ENCODE assay signal across 2 cellular contexts in genomic region chr3:151183253-151183652, GRCh38.
TF ChIP-seq lines count a peak whose summit lies in the region.

No MANE protein-coding gene starts in this region.

TF ChIP-seq in A549, 52 proteins besides CTCF, POLR2A, EP300 and RAD21 (continued from another document):
- TF ChIP-seq HOXB13 (CRISPR knock-in tag; IDR thresholded peaks at IDR 0.05; ENCODE audit: low read depth) (no peak), HOXA7 (CRISPR knock-in tag; IDR thresholded peaks at IDR 0.05) (no peak)

TF ChIP-seq in GM23338, 12 proteins besides CTCF, POLR2A, EP300 and RAD21:
- no peak for TF ChIP-seq REST (IDR thresholded peaks at IDR 0.05; ENCODE audit: unreplicated experiment)
- TF ChIP-seq EZH2 (IDR thresholded peaks at IDR 0.05; ENCODE audit: low read depth, unreplicated experiment) = no peak
- TF ChIP-seq JUNB (IDR thresholded peaks at IDR 0.05; ENCODE audit: unreplicated experiment) = no peak
- TF ChIP-seq ZNF462 (CRISPR knock-in tag; IDR thresholded peaks at IDR 0.05) = no peak
- no peak for TF ChIP-seq NANOG (IDR thresholded peaks at IDR 0.05; ENCODE audit: borderline replicate concordance)
